ENCODE assay signal across 20 cellular contexts in genomic region chr10:131280101-131280500, GRCh38. TPM values are rescaled to one million over a fixed set of nuclear protein-coding genes. Genes with fewer than 3 reads are reported as not detected.
DNase-seq lines count a peak whose midpoint lies in the region; TF ChIP-seq lines count a peak whose summit lies in the region.
"Had no signal": no experiment of that assay in that cellular context is flagged by ENCODE, and none has a peak within 500 bp of the region (broad histone marks: within the 10 kb centered on the region; RNA-seq: fewer than 3 reads in every experiment).

No MANE protein-coding gene starts in this region.

- no peaks in the 10 kb centered on the region for H3K79me2 ChIP-seq in mesendoderm (ENCODE audit: control insufficient read depth, insufficient read depth, low read length)

- no peak overlapping the region for H2BK120ac ChIP-seq in mesendoderm (ENCODE audit: low read depth, low read length)

- H3K9ac ChIP-seq in mesendoderm (ENCODE audit: low read length) = no peak overlapping the region

- no peak overlapping the region for H3K4me3 Mint-ChIP-seq in CD14-positive monocyte
- H3K4me3 Mint-ChIP-seq: CD4-positive, CD25-positive, alpha-beta regulatory T cell; CD8-positive, alpha-beta T cell; GM23338; HFFc6 had no signal

- no peak overlapping the region for H4K8ac ChIP-seq in mesendoderm (ENCODE audit: low read depth, low read length)

- H4K5ac ChIP-seq in mesendoderm (ENCODE audit: low read length) = no peak overlapping the region

- H3K4me3 ChIP-seq in H7 (ENCODE audit: insufficient read depth, low read depth, low read length) = no peak overlapping the region
- no peak overlapping the region for H3K4me3 ChIP-seq in mesendoderm (ENCODE audit: low read length)
- H3K4me3 ChIP-seq: GM23338, HAP-1 had no signal

- no peak overlapping the region for H2BK15ac ChIP-seq in mesendoderm (replicated peaks; ENCODE audit: low read depth)

- no peak overlapping the region for H3K23ac ChIP-seq in mesendoderm (ENCODE audit: low read length)

- H3K9me3 Mint-ChIP-seq in CD14-positive monocyte = peaks cover 0 to 4% (median 0%) of the 10 kb centered on the region in 7 donors
- H3K9me3 Mint-ChIP-seq: CD8-positive, alpha-beta T cell had no signal

- H3K18ac ChIP-seq in mesendoderm (ENCODE audit: low read length) = no peak overlapping the region

- TF ChIP-seq CTCF in CD14-positive monocyte (IDR thresholded peaks at IDR 0.05) = no peak

- H3K4ac ChIP-seq in mesendoderm (ENCODE audit: low read depth, low read length) = no peak overlapping the region

- WGBS in mesendoderm (ENCODE audit: extremely low coverage, insufficient coverage, low lambda C conversion rate) = no CpG with 5 or more reads among the region's 1 CpG

- H3K4me2 ChIP-seq in mesendoderm (ENCODE audit: low read length) = no peak overlapping the region
- H3K4me2 ChIP-seq: GM23338 had no signal

- H3K27ac Mint-ChIP-seq in CD14-positive monocyte = no peak overlapping the region
- H3K27ac Mint-ChIP-seq: CD4-positive, CD25-positive, alpha-beta regulatory T cell; CD8-positive, alpha-beta T cell; GM23338; HFFc6 had no signal

- DNase-seq in ELF-1 (ENCODE audit: low read depth, low spot score) (peak; percentile 81), H7 (peak; percentile 18), NCI-H69 (lab: John Stamatoyannopoulos, UW) (peak; percentile 3), mesendoderm (peak; percentile 100), CD14-positive monocyte (ENCODE audit: low spot score) (no peak), NCI-H2081 treated with DMSO at 0.1 percent for 48 hours (lab: John Stamatoyannopoulos, UW) (no peak)
- DNase-seq: C1 segment of cervical spinal cord; CD4-positive, CD25-positive, alpha-beta regulatory T cell; CD8-positive, alpha-beta T cell; DMS 273 treated with DMSO at 0.1 percent for 48 hours; DMS79; EL; GF-D8; HFFc6 had no signal

- no peak overlapping the region for H2BK5ac ChIP-seq in mesendoderm (ENCODE audit: low read length)

- intact Hi-C loops in CD14-positive monocyte (cut with micrococcal nuclease) = no loop called here

- H3K27ac ChIP-seq in mesendoderm (ENCODE audit: low read depth, low read length) = peak overlapping the region; percentile 55

- no peaks in the 10 kb centered on the region for H3K4me1 Mint-ChIP-seq in CD14-positive monocyte
- H3K4me1 Mint-ChIP-seq: CD4-positive, CD25-positive, alpha-beta regulatory T cell; GM23338 had no signal

- H3K27me3 Mint-ChIP-seq in CD14-positive monocyte (ENCODE audit: low read depth in 3 of 3) = peaks cover 0 to 4% (median under 1%) of the 10 kb centered on the region in 3 donors
- H3K27me3 Mint-ChIP-seq: CD4-positive, CD25-positive, alpha-beta regulatory T cell had no signal

- no peak overlapping the region for H2AK5ac ChIP-seq in mesendoderm (ENCODE audit: low read length)

- no peak overlapping the region for H3K56ac ChIP-seq in mesendoderm (ENCODE audit: low read length)

- no peaks in the 10 kb centered on the region for H3K36me3 Mint-ChIP-seq in CD14-positive monocyte
- H3K36me3 Mint-ChIP-seq: CD4-positive, CD25-positive, alpha-beta regulatory T cell; CD8-positive, alpha-beta T cell had no signal

- H3K79me1 ChIP-seq in mesendoderm (ENCODE audit: low read length) = no peaks in the 10 kb centered on the region

- H3K27me3 ChIP-seq in H7 (ENCODE audit: control insufficient read depth, insufficient read depth, low read length) (no peaks in the 10 kb centered on the region), mesendoderm (ENCODE audit: insufficient read depth, low read length, poor library complexity) (no peaks in the 10 kb centered on the region)

- H3K4me1 ChIP-seq in mesendoderm (ENCODE audit: control insufficient read depth, low read depth, low read length) = peaks cover 18% of the 10 kb centered on the region
- H3K4me1 ChIP-seq: HAP-1 had no signal

- H3K36me3 ChIP-seq in H7 (replicated peaks; ENCODE audit: control insufficient read depth, insufficient read depth, low read length) = no peaks in the 10 kb centered on the region
- no peaks in the 10 kb centered on the region for H3K36me3 ChIP-seq in mesendoderm (ENCODE audit: control insufficient read depth, insufficient read depth, low read length)
- H3K36me3 ChIP-seq: HAP-1 had no signal

RNA-seq across cellular contexts. Expression of gene TCERG1L, which starts 31.4 kb away (rescaled TPM):
- total RNA-seq in H7 (2014; rRNA removed; shearing (Covaris generic)) = 4.4 and 5.4 TPM in 2 replicates
- 8.9 TPM for polyA plus RNA-seq in mesendoderm (2013, experiment 1 of 2)
- polyA plus RNA-seq in mesendoderm (2013, experiment 2 of 2) = 8.5 TPM
- polyA plus RNA-seq in CD14-positive monocyte = not detected
- total RNA-seq: A172; CD4-positive, CD25-positive, alpha-beta regulatory T cell; G401; H4 had no signal
- polyA plus RNA-seq: BJ; CD4-positive, CD25-positive, alpha-beta regulatory T cell had no signal

Comparison
In these comparisons a context has a peak if more than half of its experiments do, and no peak if none do; other contexts are left out.
1. DNase-seq: peak in ELF-1 (single experiment), H7 (single experiment), NCI-H69 (single experiment) and mesendoderm (single experiment); none in CD14-positive monocyte (single experiment) and NCI-H2081 treated with DMSO at 0.1 percent for 48 hours (single experiment).